1 cellular context compared by ENCODE assay signal in the genomic region with DNA sequence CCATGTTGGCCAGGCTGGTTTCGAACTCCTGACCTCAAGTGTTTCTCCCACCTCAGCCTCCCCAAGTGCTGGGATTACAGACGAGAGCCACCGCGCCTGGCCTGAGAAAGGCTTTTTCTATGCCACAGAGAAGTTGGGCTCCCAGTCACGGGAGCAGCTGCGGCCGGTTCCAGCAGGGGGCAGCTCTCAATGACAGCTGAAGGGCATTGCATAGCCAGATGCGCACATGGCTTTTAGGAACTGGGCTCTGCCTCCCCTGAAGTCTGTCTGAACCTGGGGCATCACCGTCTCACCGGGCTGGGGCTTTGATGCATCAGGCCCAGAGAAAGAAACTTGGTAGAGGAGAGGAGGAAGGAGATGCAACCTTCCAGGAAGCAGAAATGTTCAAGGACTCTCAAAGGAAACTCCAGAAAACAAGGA.
TF ChIP-seq lines count a peak whose summit lies in the region.

No MANE protein-coding gene starts in this region.

TF ChIP-seq in HepG2, 621 proteins besides CTCF, POLR2A, EP300 and RAD21 (continued from another document and continues in another):
- TF ChIP-seq ARID4A (CRISPR knock-in tag; IDR thresholded peaks at IDR 0.05; ENCODE audit: borderline replicate concordance) = peak; percentile 75; the same call in 1 of the 2 replicates
- TF ChIP-seq CCDC6 (CRISPR knock-in tag; IDR thresholded peaks at IDR 0.05) = no peak
- TF ChIP-seq NR2F6 (IDR thresholded peaks at IDR 0.05) = no peak
- TF ChIP-seq NR2F6 (CRISPR knock-in tag; IDR thresholded peaks at IDR 0.05) = peak; percentile 38; the same call in 1 of the 2 replicates
- peak; percentile 79; the same call in 1 of the 2 replicates for TF ChIP-seq ZNF772 (CRISPR knock-in tag; IDR thresholded peaks at IDR 0.05)
- 0 out of 2 replicates have a peak, but pooled peaks have one; percentile 21 for TF ChIP-seq MED13 (CRISPR knock-in tag; IDR thresholded peaks at IDR 0.05)
- no peak for TF ChIP-seq DNMT3B (CRISPR knock-in tag; conservative IDR thresholded peaks at IDR 0.05)
- TF ChIP-seq ZNF605 (CRISPR knock-in tag; IDR thresholded peaks at IDR 0.05) = no peak
- TF ChIP-seq HNRNPLL (IDR thresholded peaks at IDR 0.05; ENCODE audit: low read depth, low read length, poor library complexity, severe bottlenecking) = no peak
- TF ChIP-seq SMARCE1 (IDR thresholded peaks at IDR 0.05; ENCODE audit: borderline replicate concordance) = no peak
- peak; percentile 85; the same call in 1 of the 2 replicates for TF ChIP-seq ZNF124 (CRISPR knock-in tag; IDR thresholded peaks at IDR 0.05)
- no peak for TF ChIP-seq AGO1 (IDR thresholded peaks at IDR 0.05; ENCODE audit: low read depth, low read length, poor library complexity, severe bottlenecking)
- TF ChIP-seq, protein P1, sequence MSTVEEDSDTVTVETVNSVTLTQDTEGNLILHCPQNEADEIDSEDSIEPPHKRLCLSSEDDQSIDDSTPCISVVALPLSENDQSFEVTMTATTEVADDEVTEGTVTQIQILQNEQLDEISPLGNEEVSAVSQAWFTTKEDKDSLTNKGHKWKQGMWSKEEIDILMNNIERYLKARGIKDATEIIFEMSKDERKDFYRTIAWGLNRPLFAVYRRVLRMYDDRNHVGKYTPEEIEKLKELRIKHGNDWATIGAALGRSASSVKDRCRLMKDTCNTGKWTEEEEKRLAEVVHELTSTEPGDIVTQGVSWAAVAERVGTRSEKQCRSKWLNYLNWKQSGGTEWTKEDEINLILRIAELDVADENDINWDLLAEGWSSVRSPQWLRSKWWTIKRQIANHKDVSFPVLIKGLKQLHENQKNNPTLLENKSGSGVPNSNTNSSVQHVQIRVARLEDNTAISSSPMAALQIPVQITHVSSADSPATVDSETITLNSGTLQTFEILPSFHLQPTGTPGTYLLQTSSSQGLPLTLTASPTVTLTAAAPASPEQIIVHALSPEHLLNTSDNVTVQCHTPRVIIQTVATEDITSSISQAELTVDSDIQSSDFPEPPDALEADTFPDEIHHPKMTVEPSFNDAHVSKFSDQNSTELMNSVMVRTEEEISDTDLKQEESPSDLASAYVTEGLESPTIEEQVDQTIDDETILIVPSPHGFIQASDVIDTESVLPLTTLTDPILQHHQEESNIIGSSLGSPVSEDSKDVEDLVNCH (CRISPR knock-in tag; IDR thresholded peaks at IDR 0.05) = no peak
- no peak for TF ChIP-seq PHF5A (CRISPR knock-in tag; IDR thresholded peaks at IDR 0.05; ENCODE audit: low read depth, unreplicated experiment)
- no peak for TF ChIP-seq NFAT5 (CRISPR knock-in tag; IDR thresholded peaks at IDR 0.05)
- TF ChIP-seq ZNF562 (CRISPR knock-in tag; IDR thresholded peaks at IDR 0.05; ENCODE audit: borderline replicate concordance) = no peak
- no peak for TF ChIP-seq ZNF775 (CRISPR knock-in tag; IDR thresholded peaks at IDR 0.05; ENCODE audit: borderline replicate concordance)
- TF ChIP-seq, protein P2, sequence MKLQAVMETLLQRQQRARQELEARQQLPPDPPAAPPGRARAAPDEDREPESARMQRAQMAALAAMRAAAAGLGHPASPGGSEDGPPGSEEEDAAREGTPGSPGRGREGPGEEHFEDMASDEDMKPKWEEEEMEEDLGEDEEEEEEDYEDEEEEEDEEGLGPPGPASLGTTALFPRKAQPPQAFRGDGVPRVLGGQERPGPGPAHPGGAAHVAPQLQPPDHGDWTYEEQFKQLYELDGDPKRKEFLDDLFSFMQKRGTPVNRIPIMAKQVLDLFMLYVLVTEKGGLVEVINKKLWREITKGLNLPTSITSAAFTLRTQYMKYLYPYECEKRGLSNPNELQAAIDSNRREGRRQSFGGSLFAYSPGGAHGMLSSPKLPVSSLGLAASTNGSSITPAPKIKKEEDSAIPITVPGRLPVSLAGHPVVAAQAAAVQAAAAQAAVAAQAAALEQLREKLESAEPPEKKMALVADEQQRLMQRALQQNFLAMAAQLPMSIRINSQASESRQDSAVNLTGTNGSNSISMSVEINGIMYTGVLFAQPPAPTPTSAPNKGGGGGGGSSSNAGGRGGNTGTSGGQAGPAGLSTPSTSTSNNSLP (IDR thresholded peaks at IDR 0.05; ENCODE audit: low read depth, low read length) = no peak
- no peak for TF ChIP-seq SMARCC2 (IDR thresholded peaks at IDR 0.05)
- no peak for TF ChIP-seq ZNF780A (CRISPR knock-in tag; IDR thresholded peaks at IDR 0.05)
- no peak for TF ChIP-seq ZFYVE20 (CRISPR knock-in tag; IDR thresholded peaks at IDR 0.05; ENCODE audit: borderline replicate concordance, low read depth)
- no peak for TF ChIP-seq SP2 (CRISPR knock-in tag; IDR thresholded peaks at IDR 0.05)
- no peak for TF ChIP-seq ADNP (CRISPR knock-in tag; IDR thresholded peaks at IDR 0.05)
- TF ChIP-seq ZNF468 (CRISPR knock-in tag; IDR thresholded peaks at IDR 0.05) = no peak
- TF ChIP-seq ZSCAN9 (CRISPR knock-in tag; IDR thresholded peaks at IDR 0.05; ENCODE audit: borderline replicate concordance) = no peak
- TF ChIP-seq, protein P3, sequence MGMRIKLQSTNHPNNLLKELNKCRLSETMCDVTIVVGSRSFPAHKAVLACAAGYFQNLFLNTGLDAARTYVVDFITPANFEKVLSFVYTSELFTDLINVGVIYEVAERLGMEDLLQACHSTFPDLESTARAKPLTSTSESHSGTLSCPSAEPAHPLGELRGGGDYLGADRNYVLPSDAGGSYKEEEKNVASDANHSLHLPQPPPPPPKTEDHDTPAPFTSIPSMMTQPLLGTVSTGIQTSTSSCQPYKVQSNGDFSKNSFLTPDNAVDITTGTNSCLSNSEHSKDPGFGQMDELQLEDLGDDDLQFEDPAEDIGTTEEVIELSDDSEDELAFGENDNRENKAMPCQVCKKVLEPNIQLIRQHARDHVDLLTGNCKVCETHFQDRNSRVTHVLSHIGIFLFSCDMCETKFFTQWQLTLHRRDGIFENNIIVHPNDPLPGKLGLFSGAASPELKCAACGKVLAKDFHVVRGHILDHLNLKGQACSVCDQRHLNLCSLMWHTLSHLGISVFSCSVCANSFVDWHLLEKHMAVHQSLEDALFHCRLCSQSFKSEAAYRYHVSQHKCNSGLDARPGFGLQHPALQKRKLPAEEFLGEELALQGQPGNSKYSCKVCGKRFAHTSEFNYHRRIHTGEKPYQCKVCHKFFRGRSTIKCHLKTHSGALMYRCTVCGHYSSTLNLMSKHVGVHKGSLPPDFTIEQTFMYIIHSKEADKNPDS (CRISPR knock-in tag; IDR thresholded peaks at IDR 0.05) = no peak
- TF ChIP-seq ZNF737 (CRISPR knock-in tag; IDR thresholded peaks at IDR 0.05; ENCODE audit: borderline replicate concordance) = no peak
- peak; percentile 64; the same call in 1 of the 2 replicates for TF ChIP-seq ZNF713 (CRISPR knock-in tag; IDR thresholded peaks at IDR 0.05)
- TF ChIP-seq ZIK1 (CRISPR knock-in tag; IDR thresholded peaks at IDR 0.05; ENCODE audit: borderline replicate concordance, low read depth) = no peak
- peak; percentile 46; the same call in 1 of the 2 replicates for TF ChIP-seq ZBTB33 (CRISPR knock-in tag; IDR thresholded peaks at IDR 0.05)
- no peak for TF ChIP-seq ZNF850 (CRISPR knock-in tag; conservative IDR thresholded peaks at IDR 0.05)
- 0 out of 2 replicates have a peak, but pooled peaks have one; percentile 20 for TF ChIP-seq HHEX (CRISPR knock-in tag; IDR thresholded peaks at IDR 0.05)
- TF ChIP-seq ZNF382 (CRISPR knock-in tag; IDR thresholded peaks at IDR 0.05; ENCODE audit: borderline replicate concordance) = no peak
- no peak for TF ChIP-seq HNRNPK (IDR thresholded peaks at IDR 0.05; ENCODE audit: low read depth, low read length, poor library complexity, severe bottlenecking)
- no peak for TF ChIP-seq ZMAT5 (CRISPR knock-in tag; IDR thresholded peaks at IDR 0.05; ENCODE audit: borderline replicate concordance, low read depth)
- no peak for TF ChIP-seq ZFP62 (CRISPR knock-in tag; IDR thresholded peaks at IDR 0.05)
- TF ChIP-seq ZNF496 (CRISPR knock-in tag; IDR thresholded peaks at IDR 0.05; ENCODE audit: insufficient replicate concordance) = no peak
- 0 out of 2 replicates have a peak, but pooled peaks have one; percentile 50 for TF ChIP-seq ATF6 (CRISPR knock-in tag; conservative IDR thresholded peaks at IDR 0.05)
